ENCODE assay signal across 9 cellular contexts in genomic region chr3:127768346-127769008, GRCh38. TPM values are rescaled to one million over a fixed set of nuclear protein-coding genes. Genes with fewer than 3 reads are reported as not detected.
DNase-seq lines count a peak whose midpoint lies in the region; ATAC-seq and TF ChIP-seq lines count a peak whose summit lies in the region.
"Had no signal": no experiment of that assay in that cellular context is flagged by ENCODE, and none has a peak within 500 bp of the region (broad histone marks: within the 10 kb centered on the region; RNA-seq: fewer than 3 reads in every experiment).

No MANE protein-coding gene starts in this region.

- H3K9me2 ChIP-seq in PC-9 (ENCODE audit: insufficient read depth), result no peaks in the 10 kb centered on the region

- POLR2A ChIA-PET in PC-9 (lab: Charles Lee; ENCODE audit: unreplicated experiment), result interaction anchor here (0.6 to 0.8 kb wide), 3 partner anchors 21 to 55 kb away, joined by 4 read pairs; no protein-coding TSS in a partner anchor

- TF ChIP-seq CTCF in PC-9 (conservative IDR thresholded peaks at IDR 0.05), result no peak

- ATAC-seq in GM21723 (IDR thresholded peaks at IDR 0.05; ENCODE audit: unreplicated experiment) (no peak), GM21786 (IDR thresholded peaks at IDR 0.05; ENCODE audit: unreplicated experiment) (no peak)

- H3K79me2 ChIP-seq in PC-9 (ENCODE audit: low read depth), result no peaks in the 10 kb centered on the region

- peak; percentile 98 for DNase-seq in EH (ENCODE audit: low read depth)
- peak; percentile 65 to 92 for DNase-seq in PC-9
- DNase-seq in fibroblast of gingiva (ENCODE audit: low read depth), result peak; percentile 98
- DNase-seq in pulmonary artery endothelial cell (ENCODE audit: low read depth, low spot score), result peak; percentile 63
- no peak for DNase-seq in activated effector memory CD4-positive, alpha-beta T cell treated with Interleukin-2 at 50 U/mL for 16 hours
- no peak for DNase-seq in activated naive CD4-positive, alpha-beta T cell treated with anti-CD3 and anti-CD28 coated beads, Interleukin-2, amount 50 U/mL, for 16 hours
- DNase-seq: hypothalamus had no signal

- H3K4me3 ChIP-seq in PC-9, result no peak overlapping the region

- no peak overlapping the region for H2AFZ ChIP-seq in PC-9

- H3F3A ChIP-seq in PC-9 (ENCODE audit: insufficient read depth, low read depth), result peaks cover 24% of the 10 kb centered on the region

- peaks cover 9% of the 10 kb centered on the region; the same call in 1 of the 2 replicates for H3K9me3 ChIP-seq in PC-9 (ENCODE audit: insufficient read depth, low read depth)

- no TSS peak for BruUV-seq in PC-9 (replicated peaks; lab: Mats Ljungman, UMichigan)

- CTCF ChIA-PET in PC-9 (lab: Charles Lee), result interaction anchor here (0.8 to 1.0 kb wide), 2 partner anchors 11 to 35 kb away, joined by 3 to 4 read pairs; no protein-coding TSS in a partner anchor

- peak overlapping the region; percentile 71 for H3K27ac ChIP-seq in PC-9

- H3K36me3 ChIP-seq in PC-9 (ENCODE audit: low read depth), result 0 out of 2 replicates have a peak, but pooled peaks cover 4% of the 10 kb centered on the region

- peak overlapping the region; percentile 69 for H3K4me2 ChIP-seq in PC-9

- no peaks in the 10 kb centered on the region for H4K20me1 ChIP-seq in PC-9 (ENCODE audit: insufficient read depth)

- H3K4me1 ChIP-seq in PC-9 (replicated peaks; ENCODE audit: insufficient read depth), result peaks cover 36% of the 10 kb centered on the region

- no peaks in the 10 kb centered on the region for H3K27me3 ChIP-seq in PC-9 (ENCODE audit: insufficient read depth, low read depth)

- intact Hi-C loops in PC-9 (cut with micrococcal nuclease; ENCODE audit: unreplicated experiment), result loop anchor here (1.0 kb wide), 3 partner anchors 21 to 78 kb away; no protein-coding TSS in a partner anchor

RNA-seq across cellular contexts. Expression of gene MGLL, which starts 53.8 kb away (rescaled TPM):
- 28.2 and 30.7 TPM in 2 replicates for total RNA-seq in PC-9 (2021)
- total RNA-seq in pulmonary artery endothelial cell, result 82.6 and 92.3 TPM in 2 replicates

Comparison
In these comparisons a context has a peak if more than half of its experiments do, and no peak if none do; other contexts are left out.
1. DNase-seq: peak in EH (single experiment), PC-9 (2 of 2), fibroblast of gingiva (single experiment) and pulmonary artery endothelial cell (single experiment); none in activated effector memory CD4-positive, alpha-beta T cell treated with Interleukin-2 at 50 U/mL for 16 hours (single experiment) and activated naive CD4-positive, alpha-beta T cell treated with anti-CD3 and anti-CD28 coated beads, Interleukin-2, amount 50 U/mL, for 16 hours (single experiment).